ENCODE assay signal across 13 cellular contexts in the genomic region with DNA sequence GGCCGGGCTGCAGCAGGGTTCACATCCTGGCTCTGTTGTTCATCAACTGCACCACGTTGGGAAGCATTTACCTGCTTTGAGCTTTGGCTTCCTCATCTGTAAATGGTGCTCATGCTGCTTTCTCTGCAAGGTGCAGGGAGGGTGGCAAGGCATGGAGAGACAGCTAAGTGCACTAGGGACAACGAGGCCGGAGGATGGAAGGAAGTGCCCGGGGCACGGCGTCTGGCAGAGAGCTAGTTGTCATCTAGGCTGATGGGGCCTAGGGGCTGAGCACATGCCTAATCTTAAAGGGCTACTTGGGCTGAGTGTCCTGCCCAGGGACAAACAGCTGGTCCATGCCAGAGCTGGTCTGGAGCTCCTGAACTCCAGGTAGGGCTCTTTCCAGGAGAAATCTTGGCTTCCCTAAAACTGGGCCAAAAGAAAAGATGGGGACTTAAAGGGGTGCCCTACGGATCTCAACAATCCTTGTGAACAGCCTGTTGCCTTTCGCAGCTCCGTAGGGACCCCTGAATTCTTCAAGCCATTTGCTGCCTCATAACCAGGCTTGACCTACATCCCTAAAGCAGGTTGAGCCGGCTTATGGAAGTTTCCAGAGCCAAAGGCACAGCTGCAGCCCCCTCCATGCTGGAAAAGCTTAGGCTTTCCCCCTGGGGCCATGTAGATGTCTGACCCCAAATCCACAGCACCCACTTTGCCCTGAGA.
DNase-seq lines count a peak whose midpoint lies in the region; ATAC-seq and TF ChIP-seq lines count a peak whose summit lies in the region.
"Had no signal": no experiment of that assay in that cellular context is flagged by ENCODE, and none has a peak within 500 bp of the region (broad histone marks: within the 10 kb centered on the region; RNA-seq: fewer than 3 reads in every experiment).

No MANE protein-coding gene starts in this region.

- TF ChIP-seq CTCF in stomach (IDR thresholded peaks at IDR 0.05): no peak

- no peak overlapping the region for H3K4me3 ChIP-seq in stomach

- H3K27me3 Mint-ChIP-seq in activated CD4-positive, alpha-beta T cell treated with anti-CD3 and anti-CD28 coated beads for 36 hours: no peaks in the 10 kb centered on the region
- no peaks in the 10 kb centered on the region for H3K27me3 Mint-ChIP-seq in activated T-helper 17 cell treated with anti-CD3 and anti-CD28 coated beads, Interleukin-2, amount 50 U/mL, for 72 hours
- no peaks in the 10 kb centered on the region for H3K27me3 Mint-ChIP-seq in immature natural killer cell (ENCODE audit: low read depth in 3 of 3)

- H3K4me1 Mint-ChIP-seq in activated CD4-positive, alpha-beta T cell treated with anti-CD3 and anti-CD28 coated beads for 36 hours: peaks cover 29% of the 10 kb centered on the region
- H3K4me1 Mint-ChIP-seq in activated T-helper 17 cell treated with anti-CD3 and anti-CD28 coated beads, Interleukin-2, amount 50 U/mL, for 72 hours: peaks cover 48% of the 10 kb centered on the region
- peaks cover 83 to 88% of the 10 kb centered on the region in 2 donors for H3K4me1 Mint-ChIP-seq in immature natural killer cell

- H3K36me3 Mint-ChIP-seq in activated CD4-positive, alpha-beta T cell treated with anti-CD3 and anti-CD28 coated beads for 36 hours (ENCODE audit: low read depth): peaks cover 4% of the 10 kb centered on the region
- peaks cover 43% of the 10 kb centered on the region for H3K36me3 Mint-ChIP-seq in activated T-helper 17 cell treated with anti-CD3 and anti-CD28 coated beads, Interleukin-2, amount 50 U/mL, for 72 hours (ENCODE audit: low read depth)
- H3K36me3 Mint-ChIP-seq in immature natural killer cell: peaks cover 22 to 30% (median 27%) of the 10 kb centered on the region in 3 donors

- no peak for TF ChIP-seq EP300 in stomach (IDR thresholded peaks at IDR 0.05)

- H3K27me3 ChIP-seq in stomach: no peaks in the 10 kb centered on the region

- intact Hi-C loops in activated CD4-positive, alpha-beta T cell treated with anti-CD3 and anti-CD28 coated beads for 36 hours (cut with DNase I, micrococcal nuclease): no loop called here
- intact Hi-C loops in stomach (cut with DNase I; ENCODE audit: low total_unique reads): no loop called here

- DNase-seq in activated CD4-positive, alpha-beta T cell treated with anti-CD3 and anti-CD28 coated beads for 36 hours: peak; percentile 3
- DNase-seq in activated CD4-positive, alpha-beta T cell treated with anti-CD3 and anti-CD28 coated beads, Interleukin-2, amount 50 U/mL, for 1 hour: no peak
- no peak for DNase-seq in immature natural killer cell
- DNase-seq in stomach: peak; percentile 8
- DNase-seq in retina: no peak
- DNase-seq in substantia nigra (lab: John Stamatoyannopoulos, UW): no peak
- no peak for DNase-seq in DMS153 (lab: John Stamatoyannopoulos, UW)
- DNase-seq: 8988T; effector CD8-positive, alpha-beta T cell; foreskin melanocyte; NCI-H524 treated with DMSO at 0.1 percent for 48 hours; T1000 had no signal

- ATAC-seq in activated CD4-positive, alpha-beta T cell treated with anti-CD3 and anti-CD28 coated beads for 36 hours: no peak
- ATAC-seq in activated T-helper 17 cell treated with anti-CD3 and anti-CD28 coated beads, Interleukin-2, amount 50 U/mL, for 72 hours (replicated peaks): no peak

- no peak overlapping the region for H3K4me3 Mint-ChIP-seq in activated CD4-positive, alpha-beta T cell treated with anti-CD3 and anti-CD28 coated beads for 36 hours
- peak overlapping the region; percentile 66 for H3K4me3 Mint-ChIP-seq in activated T-helper 17 cell treated with anti-CD3 and anti-CD28 coated beads, Interleukin-2, amount 50 U/mL, for 72 hours
- H3K4me3 Mint-ChIP-seq in immature natural killer cell: peak overlapping the region in 2 of 5 donors; percentile 50 to 73

- no peak overlapping the region for H3K27ac Mint-ChIP-seq in activated CD4-positive, alpha-beta T cell treated with anti-CD3 and anti-CD28 coated beads for 36 hours
- peak overlapping the region; percentile 87 for H3K27ac Mint-ChIP-seq in activated T-helper 17 cell treated with anti-CD3 and anti-CD28 coated beads, Interleukin-2, amount 50 U/mL, for 72 hours
- peak overlapping the region; percentile 21 to 97 (median 84) for H3K27ac Mint-ChIP-seq in immature natural killer cell

- no peak overlapping the region for H3K27ac ChIP-seq in stomach
- H3K27ac ChIP-seq in substantia nigra (ENCODE audit: low read depth, low read length, poor library complexity, severe bottlenecking): no peak overlapping the region

- no peaks in the 10 kb centered on the region for H3K9me3 ChIP-seq in stomach

- peaks cover 0 to under 1% (median 0%) of the 10 kb centered on the region in 4 donors for H3K4me1 ChIP-seq in stomach

- CTCF ChIA-PET in activated CD4-positive, alpha-beta T cell treated with anti-CD3 and anti-CD28 coated beads for 36 hours (lab: Charles Lee): interaction anchor here (0.6 kb wide), 1 partner anchor 11 kb away, joined by 3 read pairs; no protein-coding TSS in a partner anchor

- WGBS in stomach, 5 donors: 86 to 94% (median 91%) methylated on average over 11 of the region's 11 CpGs

- POLR2A ChIA-PET in activated CD4-positive, alpha-beta T cell treated with anti-CD3 and anti-CD28 coated beads for 36 hours (lab: Charles Lee): interaction anchor here (0.5 to 0.8 kb wide), 2 partner anchors 34 to 49 kb away, joined by 3 to 4 read pairs; no protein-coding TSS in a partner anchor

- H3K36me3 ChIP-seq in stomach: peaks cover 0 to 56% (median 45%) of the 10 kb centered on the region in 4 donors

- no peak for TF ChIP-seq POLR2A in stomach (IDR thresholded peaks at IDR 0.05)

- H3K9me3 Mint-ChIP-seq in activated CD4-positive, alpha-beta T cell treated with anti-CD3 and anti-CD28 coated beads for 36 hours (ENCODE audit: low read depth): peaks cover 4% of the 10 kb centered on the region
- H3K9me3 Mint-ChIP-seq in activated T-helper 17 cell treated with anti-CD3 and anti-CD28 coated beads, Interleukin-2, amount 50 U/mL, for 72 hours: peaks cover 5% of the 10 kb centered on the region
- no peaks in the 10 kb centered on the region for H3K9me3 Mint-ChIP-seq in immature natural killer cell

Comparison
In these comparisons a context has a peak if more than half of its experiments do, and no peak if none do; other contexts are left out.
1. DNase-seq: peak in activated CD4-positive, alpha-beta T cell treated with anti-CD3 and anti-CD28 coated beads for 36 hours (single experiment) and stomach (single experiment); none in activated CD4-positive, alpha-beta T cell treated with anti-CD3 and anti-CD28 coated beads, Interleukin-2, amount 50 U/mL, for 1 hour (single experiment), immature natural killer cell (0 of 3), retina (single experiment), substantia nigra (0 of 49) and DMS153 (single experiment).